In the genomic region with DNA sequence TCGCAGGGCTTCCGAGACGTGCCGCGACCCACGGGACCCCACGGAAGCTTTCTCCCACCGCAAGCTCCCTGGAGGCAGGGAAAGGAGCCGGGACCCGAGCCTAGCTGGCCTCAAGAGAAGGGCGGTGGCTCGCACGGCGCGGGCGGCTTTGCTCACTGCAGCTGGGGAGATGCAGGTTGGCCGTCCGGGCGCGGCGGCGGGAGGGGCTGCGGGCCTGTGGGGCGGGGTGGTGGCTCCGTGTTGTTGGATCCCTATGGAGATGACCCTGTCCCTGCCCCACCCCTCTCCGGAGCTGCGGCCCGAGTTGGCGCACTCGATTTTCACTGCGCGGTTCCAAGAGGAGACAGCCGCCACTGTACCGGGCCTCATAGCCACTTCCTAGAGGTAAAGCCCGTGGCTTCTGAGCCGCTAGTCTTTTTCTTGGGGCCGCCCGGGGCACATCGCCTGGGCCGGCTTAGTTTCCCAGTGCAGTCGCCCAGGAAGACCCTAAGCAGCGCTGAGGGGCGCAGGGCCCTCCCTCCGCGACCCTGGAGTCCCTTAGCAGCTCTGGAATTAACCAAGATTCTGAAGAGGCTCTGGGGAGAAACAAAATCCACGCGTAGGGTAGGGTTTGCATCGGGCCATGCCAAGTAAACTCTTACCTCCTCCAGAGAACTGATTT, we compare ENCODE assay signal across 8 cellular contexts. TPM values are rescaled to one million over a fixed set of nuclear protein-coding genes. Genes with fewer than 3 reads are reported as not detected.
DNase-seq lines count a peak whose midpoint lies in the region; ATAC-seq and TF ChIP-seq lines count a peak whose summit lies in the region.

ECT2L (plus strand) TSS at position 279 of the 661 bp plus-strand sequence. CDS start 17,188 bp downstream, outside the sequence.

- H3K9ac ChIP-seq in NT2/D1 (ENCODE audit: insufficient read length, low read depth): peak within 1 kb of the TSS; percentile 64

- no peak for TF ChIP-seq CTCF in BJ (IDR thresholded peaks at IDR 0.05; ENCODE audit: insufficient read depth, low read depth, low read length)
- no peak for TF ChIP-seq CTCF in glutamatergic neuron (IDR thresholded peaks at IDR 0.05; ENCODE audit: partially characterized antibody, unreplicated experiment)
- no peak for TF ChIP-seq CTCF in omental fat pad (IDR thresholded peaks at IDR 0.05)

- no peaks in the 10 kb centered on the region for H3K36me3 Mint-ChIP-seq in glutamatergic neuron (ENCODE audit: unreplicated experiment)

- no peaks in the 10 kb centered on the region for H3K9me3 ChIP-seq in NT2/D1 (ENCODE audit: insufficient read depth, low read length)

- no peaks in the 10 kb centered on the region for H3K9me3 Mint-ChIP-seq in glutamatergic neuron (ENCODE audit: unreplicated experiment)

- no peaks in the 10 kb centered on the region for H3K4me1 ChIP-seq in NT2/D1 (ENCODE audit: insufficient read depth, insufficient read length)

- H3K27me3 ChIP-seq in BJ (ENCODE audit: control insufficient read depth, insufficient read depth, low read length) (no peaks in the 10 kb centered on the region), NT2/D1 (ENCODE audit: insufficient read depth, insufficient read length) (peaks cover 15% of the 10 kb centered on the region)

- peaks cover 2% of the 10 kb centered on the region for H3K27me3 Mint-ChIP-seq in glutamatergic neuron (ENCODE audit: unreplicated experiment)

- ATAC-seq in omental fat pad (ENCODE audit: low FRiP score): peak; percentile 92

- H3K4me1 Mint-ChIP-seq in glutamatergic neuron (ENCODE audit: low read depth, unreplicated experiment): peaks cover 11% of the 10 kb centered on the region

- no peak within 1 kb of the TSS for H3K27ac Mint-ChIP-seq in glutamatergic neuron (ENCODE audit: unreplicated experiment)

- peak within 1 kb of the TSS; percentile 74 for H3K4me3 Mint-ChIP-seq in glutamatergic neuron (ENCODE audit: unreplicated experiment)

- CTCF ChIA-PET in BJ (lab: Yijun Ruan, JAX): no interaction called here

- POLR2A ChIA-PET in BJ (lab: Charles Lee): no interaction called here

- H3K36me3 ChIP-seq in BJ (ENCODE audit: control insufficient read depth, insufficient read depth, low read length) (no peaks in the 10 kb centered on the region), NT2/D1 (ENCODE audit: insufficient read depth, insufficient read length, low read length) (no peaks in the 10 kb centered on the region)

- DNase-seq in BJ (ENCODE audit: low read depth) (no peak), NT2/D1 (ENCODE audit: low read depth, low spot score) (peak; percentile 32), glutamatergic neuron (peak; percentile 78), omental fat pad (ENCODE audit: low spot score) (peak; percentile 28), NOMO-1 treated with dmso at 0.1 percent for 144 hours (lab: John Stamatoyannopoulos, UW; ENCODE audit: unreplicated experiment) (no peak), SHP77 (lab: John Stamatoyannopoulos, UW) (no peak), A172 (ENCODE audit: low spot score) (no peak), glomerular visceral epithelial cell (ENCODE audit: extremely low spot score) (no peak)

- H3K4me3 ChIP-seq in BJ (ENCODE audit: low read depth, low read length) (peak within 1 kb of the TSS; percentile 32), NT2/D1 (ENCODE audit: insufficient read length, low read depth) (peak within 1 kb of the TSS; percentile 39)

RNA-seq across cellular contexts. Expression of gene ECT2L, which starts in this region (rescaled TPM):
- not detected in 2 replicates for polyA plus RNA-seq in BJ (2011; rRNA removed)
- not detected in 2 replicates for polyA minus RNA-seq in BJ (2011; rRNA and poly(A)+ RNA removed)
- total RNA-seq in glutamatergic neuron (ENCODE audit: unreplicated experiment) (2.7 TPM), omental fat pad (1 to 10 TPM in 1 of 4 donors, not detected in 3; 4.1 TPM)
- total RNA-seq in A172 (2014; rRNA removed; shearing (Covaris generic)): not detected in 2 replicates

Comparison
In these comparisons a context has a peak if more than half of its experiments do, and no peak if none do; other contexts are left out.
1. DNase-seq: peak in NT2/D1 (single experiment), glutamatergic neuron (single experiment) and omental fat pad (single experiment); none in BJ (single experiment), NOMO-1 treated with dmso at 0.1 percent for 144 hours (single experiment), SHP77 (0 of 2), A172 (single experiment) and glomerular visceral epithelial cell (single experiment).